ENCODE assay signal across 1 cellular context in the genomic region with DNA sequence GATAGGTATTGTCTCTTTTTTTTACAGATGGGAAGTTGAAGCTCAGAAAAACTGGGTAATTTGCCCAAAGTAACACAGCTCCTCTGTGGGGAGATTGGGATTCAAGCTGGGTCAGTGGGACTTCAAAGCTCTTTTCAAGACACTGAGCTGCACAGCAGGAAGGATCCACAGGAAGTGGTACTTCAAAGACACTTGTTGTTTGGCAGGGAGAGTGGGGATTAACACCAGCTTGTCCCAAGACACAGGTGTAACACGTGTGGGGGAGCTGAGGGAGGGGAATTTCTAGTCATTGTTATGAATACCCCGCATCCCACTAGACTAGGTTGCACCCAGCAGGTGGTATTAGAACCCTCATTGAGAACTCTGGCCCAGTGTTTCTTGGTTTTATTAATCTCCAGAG.
A peak's percentile ranks its signal among the peaks of the same experiment; 100 is the strongest.
TF ChIP-seq lines count a peak whose summit lies in the region.

No MANE protein-coding gene starts in this region.

TF ChIP-seq in WTC11, 78 proteins besides CTCF, POLR2A, EP300 and RAD21 (continued from another document and continues in another):
- TF ChIP-seq ZNF532 (CRISPR knock-in tag; IDR thresholded peaks at IDR 0.05; ENCODE audit: borderline replicate concordance) (no peak), PRDM15 (CRISPR knock-in tag; IDR thresholded peaks at IDR 0.05) (no peak), USF1 (CRISPR knock-in tag; IDR thresholded peaks at IDR 0.05) (no peak), FOXP4 (CRISPR knock-in tag; IDR thresholded peaks at IDR 0.05) (peak; percentile 97), CREB1 (CRISPR knock-in tag; IDR thresholded peaks at IDR 0.05) (no peak), ETV6 (CRISPR knock-in tag; IDR thresholded peaks at IDR 0.05) (peak; percentile 49; the same call in 1 of the 2 replicates), SMAD3 (CRISPR knock-in tag; IDR thresholded peaks at IDR 0.05; ENCODE audit: borderline replicate concordance) (no peak), ZBTB21 (CRISPR knock-in tag; IDR thresholded peaks at IDR 0.05; ENCODE audit: borderline replicate concordance) (no peak), SP1 (CRISPR knock-in tag; conservative IDR thresholded peaks at IDR 0.05) (0 out of 2 replicates have a peak, but pooled peaks have one; percentile 35), KAT7 (CRISPR knock-in tag; IDR thresholded peaks at IDR 0.05; ENCODE audit: borderline replicate concordance) (no peak), IRF1 (CRISPR knock-in tag; IDR thresholded peaks at IDR 0.05) (no peak), PRRX2 (CRISPR knock-in tag; IDR thresholded peaks at IDR 0.05) (no peak), E2F5 (CRISPR knock-in tag; IDR thresholded peaks at IDR 0.05) (no peak), E2F4 (CRISPR knock-in tag; IDR thresholded peaks at IDR 0.05; ENCODE audit: borderline replicate concordance, low read depth) (no peak), ZNF263 (CRISPR knock-in tag; IDR thresholded peaks at IDR 0.05; ENCODE audit: low read depth) (no peak), FOXP1 (CRISPR knock-in tag; IDR thresholded peaks at IDR 0.05; ENCODE audit: borderline replicate concordance) (no peak), ELF4 (CRISPR knock-in tag; IDR thresholded peaks at IDR 0.05; ENCODE audit: low read depth) (no peak), ZNF317 (CRISPR knock-in tag; IDR thresholded peaks at IDR 0.05; ENCODE audit: borderline replicate concordance, low read depth) (no peak), NR2C2 (CRISPR knock-in tag; IDR thresholded peaks at IDR 0.05) (no peak), USF2 (CRISPR knock-in tag; IDR thresholded peaks at IDR 0.05) (no peak), PREB (CRISPR knock-in tag; IDR thresholded peaks at IDR 0.05; ENCODE audit: borderline replicate concordance) (no peak), ZNF423 (CRISPR knock-in tag; IDR thresholded peaks at IDR 0.05) (peak; percentile 94), ARID4B (CRISPR knock-in tag; IDR thresholded peaks at IDR 0.05; ENCODE audit: borderline replicate concordance) (no peak), TEAD1 (CRISPR knock-in tag; IDR thresholded peaks at IDR 0.05) (no peak; the same call in 1 of the 2 replicates), GRHL2 (CRISPR knock-in tag; IDR thresholded peaks at IDR 0.05; ENCODE audit: insufficient replicate concordance, severe bottlenecking) (no peak), MYBL2 (CRISPR knock-in tag; IDR thresholded peaks at IDR 0.05) (no peak)
- TF ChIP-seq, protein P1, sequence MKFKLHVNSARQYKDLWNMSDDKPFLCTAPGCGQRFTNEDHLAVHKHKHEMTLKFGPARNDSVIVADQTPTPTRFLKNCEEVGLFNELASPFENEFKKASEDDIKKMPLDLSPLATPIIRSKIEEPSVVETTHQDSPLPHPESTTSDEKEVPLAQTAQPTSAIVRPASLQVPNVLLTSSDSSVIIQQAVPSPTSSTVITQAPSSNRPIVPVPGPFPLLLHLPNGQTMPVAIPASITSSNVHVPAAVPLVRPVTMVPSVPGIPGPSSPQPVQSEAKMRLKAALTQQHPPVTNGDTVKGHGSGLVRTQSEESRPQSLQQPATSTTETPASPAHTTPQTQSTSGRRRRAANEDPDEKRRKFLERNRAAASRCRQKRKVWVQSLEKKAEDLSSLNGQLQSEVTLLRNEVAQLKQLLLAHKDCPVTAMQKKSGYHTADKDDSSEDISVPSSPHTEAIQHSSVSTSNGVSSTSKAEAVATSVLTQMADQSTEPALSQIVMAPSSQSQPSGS (CRISPR knock-in tag; IDR thresholded peaks at IDR 0.05; ENCODE audit: borderline replicate concordance, low read depth) = no peak
